In the genomic region with DNA sequence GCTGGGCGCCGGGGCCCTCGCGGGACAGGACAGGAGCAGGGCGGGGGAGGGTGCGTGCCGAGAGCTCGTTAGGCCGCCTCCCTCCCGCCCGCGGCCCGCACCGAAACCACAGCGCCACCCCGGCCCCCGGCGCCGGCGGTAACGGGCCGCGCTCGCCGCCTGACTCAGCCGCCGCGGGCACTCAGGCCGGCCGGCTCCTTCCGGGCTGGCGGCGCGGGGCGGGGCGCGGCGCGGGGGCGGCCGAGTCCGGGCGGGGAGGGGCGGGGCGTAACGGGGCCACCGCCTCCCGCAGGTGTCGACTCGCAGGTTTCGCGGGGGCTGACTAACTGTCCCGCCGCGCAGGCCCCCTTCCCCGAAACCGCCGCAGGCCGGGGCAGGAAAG, we compare ENCODE assay signal across 2 cellular contexts.
TF ChIP-seq lines count a peak whose summit lies in the region.

A gene with protein sequence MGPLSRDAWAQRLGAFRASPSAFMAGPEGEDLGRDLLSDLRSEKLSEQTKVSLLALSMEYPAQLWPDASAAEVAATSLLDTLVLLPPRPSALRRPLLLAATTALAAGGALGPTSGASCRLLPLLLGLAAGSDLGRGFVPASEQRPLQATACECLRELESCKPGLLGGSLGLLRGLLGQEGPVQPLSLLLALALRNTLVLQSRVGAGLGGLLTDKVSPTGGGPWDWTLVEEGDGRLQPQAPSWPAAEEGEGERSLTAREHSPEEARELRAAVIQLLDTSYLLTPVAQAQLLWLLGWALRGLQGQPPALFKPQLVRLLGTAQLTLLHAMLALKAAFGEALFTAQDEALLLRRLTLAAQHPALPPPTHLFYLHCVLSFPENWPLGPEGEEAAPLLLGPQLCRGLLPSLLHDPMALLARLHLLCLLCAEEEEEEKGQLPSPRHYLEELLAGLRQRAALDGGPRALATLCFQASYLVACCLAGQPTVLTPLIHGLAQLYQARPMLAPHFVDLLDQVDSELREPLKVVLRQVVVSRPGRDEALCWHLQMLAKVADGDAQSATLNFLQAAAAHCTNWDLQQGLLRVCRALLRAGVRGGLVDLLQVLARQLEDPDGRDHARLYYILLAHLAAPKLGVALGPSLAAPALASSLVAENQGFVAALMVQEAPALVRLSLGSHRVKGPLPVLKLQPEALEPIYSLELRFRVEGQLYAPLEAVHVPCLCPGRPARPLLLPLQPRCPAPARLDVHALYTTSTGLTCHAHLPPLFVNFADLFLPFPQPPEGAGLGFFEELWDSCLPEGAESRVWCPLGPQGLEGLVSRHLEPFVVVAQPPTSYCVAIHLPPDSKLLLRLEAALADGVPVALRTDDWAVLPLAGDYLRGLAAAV (minus strand): TSS at position 207 of the 382 bp plus-strand sequence. CDS start 385 bp downstream, outside the sequence.

TF ChIP-seq in HEK293T, 16 proteins besides CTCF, POLR2A, EP300 and RAD21:
- TF ChIP-seq NFRKB (IDR thresholded peaks at IDR 0.05) (no peak), FOXM1 (IDR thresholded peaks at IDR 0.05; ENCODE audit: borderline replicate concordance) (no peak), TARDBP (IDR thresholded peaks at IDR 0.05) (no peak), BHLHE40 (IDR thresholded peaks at IDR 0.05; ENCODE audit: borderline replicate concordance) (no peak), ARNT (IDR thresholded peaks at IDR 0.05) (peak; percentile 88)
- TF ChIP-seq, protein P1, sequence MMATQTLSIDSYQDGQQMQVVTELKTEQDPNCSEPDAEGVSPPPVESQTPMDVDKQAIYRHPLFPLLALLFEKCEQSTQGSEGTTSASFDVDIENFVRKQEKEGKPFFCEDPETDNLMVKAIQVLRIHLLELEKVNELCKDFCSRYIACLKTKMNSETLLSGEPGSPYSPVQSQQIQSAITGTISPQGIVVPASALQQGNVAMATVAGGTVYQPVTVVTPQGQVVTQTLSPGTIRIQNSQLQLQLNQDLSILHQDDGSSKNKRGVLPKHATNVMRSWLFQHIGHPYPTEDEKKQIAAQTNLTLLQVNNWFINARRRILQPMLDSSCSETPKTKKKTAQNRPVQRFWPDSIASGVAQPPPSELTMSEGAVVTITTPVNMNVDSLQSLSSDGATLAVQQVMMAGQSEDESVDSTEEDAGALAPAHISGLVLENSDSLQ (IDR thresholded peaks at IDR 0.05), result no peak

TF ChIP-seq in H1, 55 proteins besides CTCF, POLR2A, EP300 and RAD21:
- TF ChIP-seq SP1 (IDR thresholded peaks at IDR 0.05; ENCODE audit: low read depth, low read length), result no peak
- TF ChIP-seq RBBP5 (IDR thresholded peaks at IDR 0.05; ENCODE audit: borderline replicate concordance, low read depth, low read length), result no peak
- no peak for TF ChIP-seq BCL11A (IDR thresholded peaks at IDR 0.05; ENCODE audit: low read depth in 2 of 2, low read length in 2 of 2)
- TF ChIP-seq, protein P2, sequence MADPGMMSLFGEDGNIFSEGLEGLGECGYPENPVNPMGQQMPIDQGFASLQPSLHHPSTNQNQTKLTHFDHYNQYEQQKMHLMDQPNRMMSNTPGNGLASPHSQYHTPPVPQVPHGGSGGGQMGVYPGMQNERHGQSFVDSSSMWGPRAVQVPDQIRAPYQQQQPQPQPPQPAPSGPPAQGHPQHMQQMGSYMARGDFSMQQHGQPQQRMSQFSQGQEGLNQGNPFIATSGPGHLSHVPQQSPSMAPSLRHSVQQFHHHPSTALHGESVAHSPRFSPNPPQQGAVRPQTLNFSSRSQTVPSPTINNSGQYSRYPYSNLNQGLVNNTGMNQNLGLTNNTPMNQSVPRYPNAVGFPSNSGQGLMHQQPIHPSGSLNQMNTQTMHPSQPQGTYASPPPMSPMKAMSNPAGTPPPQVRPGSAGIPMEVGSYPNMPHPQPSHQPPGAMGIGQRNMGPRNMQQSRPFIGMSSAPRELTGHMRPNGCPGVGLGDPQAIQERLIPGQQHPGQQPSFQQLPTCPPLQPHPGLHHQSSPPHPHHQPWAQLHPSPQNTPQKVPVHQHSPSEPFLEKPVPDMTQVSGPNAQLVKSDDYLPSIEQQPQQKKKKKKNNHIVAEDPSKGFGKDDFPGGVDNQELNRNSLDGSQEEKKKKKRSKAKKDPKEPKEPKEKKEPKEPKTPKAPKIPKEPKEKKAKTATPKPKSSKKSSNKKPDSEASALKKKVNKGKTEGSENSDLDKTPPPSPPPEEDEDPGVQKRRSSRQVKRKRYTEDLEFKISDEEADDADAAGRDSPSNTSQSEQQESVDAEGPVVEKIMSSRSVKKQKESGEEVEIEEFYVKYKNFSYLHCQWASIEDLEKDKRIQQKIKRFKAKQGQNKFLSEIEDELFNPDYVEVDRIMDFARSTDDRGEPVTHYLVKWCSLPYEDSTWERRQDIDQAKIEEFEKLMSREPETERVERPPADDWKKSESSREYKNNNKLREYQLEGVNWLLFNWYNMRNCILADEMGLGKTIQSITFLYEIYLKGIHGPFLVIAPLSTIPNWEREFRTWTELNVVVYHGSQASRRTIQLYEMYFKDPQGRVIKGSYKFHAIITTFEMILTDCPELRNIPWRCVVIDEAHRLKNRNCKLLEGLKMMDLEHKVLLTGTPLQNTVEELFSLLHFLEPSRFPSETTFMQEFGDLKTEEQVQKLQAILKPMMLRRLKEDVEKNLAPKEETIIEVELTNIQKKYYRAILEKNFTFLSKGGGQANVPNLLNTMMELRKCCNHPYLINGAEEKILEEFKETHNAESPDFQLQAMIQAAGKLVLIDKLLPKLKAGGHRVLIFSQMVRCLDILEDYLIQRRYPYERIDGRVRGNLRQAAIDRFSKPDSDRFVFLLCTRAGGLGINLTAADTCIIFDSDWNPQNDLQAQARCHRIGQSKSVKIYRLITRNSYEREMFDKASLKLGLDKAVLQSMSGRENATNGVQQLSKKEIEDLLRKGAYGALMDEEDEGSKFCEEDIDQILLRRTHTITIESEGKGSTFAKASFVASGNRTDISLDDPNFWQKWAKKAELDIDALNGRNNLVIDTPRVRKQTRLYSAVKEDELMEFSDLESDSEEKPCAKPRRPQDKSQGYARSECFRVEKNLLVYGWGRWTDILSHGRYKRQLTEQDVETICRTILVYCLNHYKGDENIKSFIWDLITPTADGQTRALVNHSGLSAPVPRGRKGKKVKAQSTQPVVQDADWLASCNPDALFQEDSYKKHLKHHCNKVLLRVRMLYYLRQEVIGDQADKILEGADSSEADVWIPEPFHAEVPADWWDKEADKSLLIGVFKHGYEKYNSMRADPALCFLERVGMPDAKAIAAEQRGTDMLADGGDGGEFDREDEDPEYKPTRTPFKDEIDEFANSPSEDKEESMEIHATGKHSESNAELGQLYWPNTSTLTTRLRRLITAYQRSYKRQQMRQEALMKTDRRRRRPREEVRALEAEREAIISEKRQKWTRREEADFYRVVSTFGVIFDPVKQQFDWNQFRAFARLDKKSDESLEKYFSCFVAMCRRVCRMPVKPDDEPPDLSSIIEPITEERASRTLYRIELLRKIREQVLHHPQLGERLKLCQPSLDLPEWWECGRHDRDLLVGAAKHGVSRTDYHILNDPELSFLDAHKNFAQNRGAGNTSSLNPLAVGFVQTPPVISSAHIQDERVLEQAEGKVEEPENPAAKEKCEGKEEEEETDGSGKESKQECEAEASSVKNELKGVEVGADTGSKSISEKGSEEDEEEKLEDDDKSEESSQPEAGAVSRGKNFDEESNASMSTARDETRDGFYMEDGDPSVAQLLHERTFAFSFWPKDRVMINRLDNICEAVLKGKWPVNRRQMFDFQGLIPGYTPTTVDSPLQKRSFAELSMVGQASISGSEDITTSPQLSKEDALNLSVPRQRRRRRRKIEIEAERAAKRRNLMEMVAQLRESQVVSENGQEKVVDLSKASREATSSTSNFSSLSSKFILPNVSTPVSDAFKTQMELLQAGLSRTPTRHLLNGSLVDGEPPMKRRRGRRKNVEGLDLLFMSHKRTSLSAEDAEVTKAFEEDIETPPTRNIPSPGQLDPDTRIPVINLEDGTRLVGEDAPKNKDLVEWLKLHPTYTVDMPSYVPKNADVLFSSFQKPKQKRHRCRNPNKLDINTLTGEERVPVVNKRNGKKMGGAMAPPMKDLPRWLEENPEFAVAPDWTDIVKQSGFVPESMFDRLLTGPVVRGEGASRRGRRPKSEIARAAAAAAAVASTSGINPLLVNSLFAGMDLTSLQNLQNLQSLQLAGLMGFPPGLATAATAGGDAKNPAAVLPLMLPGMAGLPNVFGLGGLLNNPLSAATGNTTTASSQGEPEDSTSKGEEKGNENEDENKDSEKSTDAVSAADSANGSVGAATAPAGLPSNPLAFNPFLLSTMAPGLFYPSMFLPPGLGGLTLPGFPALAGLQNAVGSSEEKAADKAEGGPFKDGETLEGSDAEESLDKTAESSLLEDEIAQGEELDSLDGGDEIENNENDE (IDR thresholded peaks at IDR 0.05; ENCODE audit: insufficient replicate concordance, low read length), result no peak
- TF ChIP-seq KDM4A (IDR thresholded peaks at IDR 0.05; ENCODE audit: low read depth, low read length, severe bottlenecking), result peak; percentile 73
- no peak for TF ChIP-seq HDAC6 (IDR thresholded peaks at IDR 0.05; ENCODE audit: low read depth, low read length)
- TF ChIP-seq MAFK (IDR thresholded peaks at IDR 0.05; ENCODE audit: low read depth, low read length), result no peak
- no peak for TF ChIP-seq CEBPB (IDR thresholded peaks at IDR 0.05; ENCODE audit: low read depth, low read length)
